Comparison of ENCODE assay signal across 20 cellular contexts in genomic region chr5:173028811-173029327, GRCh38. TPM values are rescaled to one million over a fixed set of nuclear protein-coding genes. Genes with fewer than 3 reads are reported as not detected.
A peak's percentile ranks its signal among the peaks of the same experiment; 100 is the strongest.
DNase-seq lines count a peak whose midpoint lies in the region; ATAC-seq and TF ChIP-seq lines count a peak whose summit lies in the region.
"Had no signal": no experiment of that assay in that cellular context is flagged by ENCODE, and none has a peak within 500 bp of the region (broad histone marks: within the 10 kb centered on the region; RNA-seq: fewer than 3 reads in every experiment).

No MANE protein-coding gene starts in this region.

- no peaks in the 10 kb centered on the region for H3K4me1 Mint-ChIP-seq in HFFc6 (ENCODE audit: low read depth)
- H3K4me1 Mint-ChIP-seq: activated T-helper 17 cell treated with anti-CD3 and anti-CD28 coated beads, Interleukin-2, amount 50 U/mL, for 72 hours had no signal

- H3K27ac ChIP-seq in SK-N-MC (0 out of 2 replicates have a peak overlapping the region, but pooled peaks have one; percentile 16), stomach (peak overlapping the region in 4 of 5 donors; percentile 17 to 55 (median 38))
- H3K27ac ChIP-seq: SJCRH30 had no signal

- H3K27me3 ChIP-seq in iPS-15b (ENCODE audit: control insufficient read depth, insufficient read depth, low read length) (no peaks in the 10 kb centered on the region), stomach (no peaks in the 10 kb centered on the region), H7 (ENCODE audit: control insufficient read depth, insufficient read depth, low read length) (no peaks in the 10 kb centered on the region)
- H3K27me3 ChIP-seq: BE2C, SJCRH30 had no signal

- ATAC-seq in GM18907 (IDR thresholded peaks at IDR 0.05; ENCODE audit: unreplicated experiment), result peak; percentile 23
- ATAC-seq: activated T-helper 17 cell treated with anti-CD3 and anti-CD28 coated beads, Interleukin-2, amount 50 U/mL, for 72 hours; esophagus mucosa; HCT116; natural killer cell treated with Interleukin-12 subunit alpha and Interleukin-12 subunit beta and Interleukin-15 and Interleukin-18, amount 100 ng/mL, for 72 hours had no signal

- no peak overlapping the region for H3K4me3 Mint-ChIP-seq in HFFc6
- H3K4me3 Mint-ChIP-seq: activated CD4-positive, alpha-beta memory T cell treated with anti-CD3 and anti-CD28 coated beads for 36 hours; activated T-helper 17 cell treated with anti-CD3 and anti-CD28 coated beads, Interleukin-2, amount 50 U/mL, for 72 hours; IgD-negative memory B cell; natural killer cell treated with Interleukin-12 subunit alpha and Interleukin-12 subunit beta and Interleukin-15 and Interleukin-18, amount 100 ng/mL, for 72 hours had no signal

- H3K27ac Mint-ChIP-seq in HFFc6, result no peak overlapping the region
- H3K27ac Mint-ChIP-seq: activated CD4-positive, alpha-beta memory T cell treated with anti-CD3 and anti-CD28 coated beads for 36 hours; activated T-helper 17 cell treated with anti-CD3 and anti-CD28 coated beads, Interleukin-2, amount 50 U/mL, for 72 hours; IgD-negative memory B cell; natural killer cell treated with Interleukin-12 subunit alpha and Interleukin-12 subunit beta and Interleukin-15 and Interleukin-18, amount 100 ng/mL, for 72 hours had no signal

- H3K4me1 ChIP-seq in iPS-15b (ENCODE audit: control insufficient read depth, insufficient read depth, low read length) (no peaks in the 10 kb centered on the region), stomach (peaks cover 15 to 37% (median 30%) of the 10 kb centered on the region in 4 donors)
- H3K4me1 ChIP-seq: BE2C had no signal

- H3K9me3 ChIP-seq in SK-N-MC (ENCODE audit: low read depth, low read length), result no peaks in the 10 kb centered on the region
- no peaks in the 10 kb centered on the region for H3K9me3 ChIP-seq in iPS-15b (ENCODE audit: control insufficient read depth, insufficient read depth, low read length)
- H3K9me3 ChIP-seq in stomach, result no peaks in the 10 kb centered on the region
- H3K9me3 ChIP-seq: BE2C, SJCRH30 had no signal

- no peak overlapping the region for H3K9ac ChIP-seq in SK-N-MC (ENCODE audit: insufficient read length)
- peak overlapping the region; percentile 8 for H3K9ac ChIP-seq in iPS-15b (ENCODE audit: low read depth, low read length)

- H3K36me3 ChIP-seq in SK-N-MC (ENCODE audit: insufficient read depth, low read length) (no peaks in the 10 kb centered on the region; the same call in 1 of the 2 replicates), iPS-15b (ENCODE audit: control insufficient read depth, insufficient read depth, low read length) (no peaks in the 10 kb centered on the region), stomach (peaks cover 0 to 8% (median under 1%) of the 10 kb centered on the region in 4 donors), H7 (replicated peaks; ENCODE audit: control insufficient read depth, insufficient read depth, low read length) (no peaks in the 10 kb centered on the region)
- H3K36me3 ChIP-seq: BE2C had no signal

- no peak for TF ChIP-seq POLR2A in stomach (IDR thresholded peaks at IDR 0.05)

- H3K4me3 ChIP-seq in SK-N-MC (no peak overlapping the region), iPS-15b (ENCODE audit: low read depth, low read length) (no peak overlapping the region), stomach (no peak overlapping the region), H7 (ENCODE audit: insufficient read depth, low read depth, low read length) (no peak overlapping the region)
- H3K4me3 ChIP-seq: SJCRH30 had no signal

- peaks cover 4% of the 10 kb centered on the region; the same call in 1 of the 2 replicates for H3K36me3 Mint-ChIP-seq in HFFc6 (ENCODE audit: low read depth)

- TF ChIP-seq EP300 in stomach (IDR thresholded peaks at IDR 0.05), result no peak

- DNase-seq in SK-N-MC (ENCODE audit: low read depth, low spot score), result no peak
- no peak for DNase-seq in stomach
- no peak for DNase-seq in H7
- DNase-seq in HFFc6, result no peak
- DNase-seq in stimulated activated CD4-positive, alpha-beta T cell treated with anti-CD3 and anti-CD28 coated beads, Interleukin-4, amount 100 ng/mL, for 24 hours, result no peak
- no peak for DNase-seq in middle frontal gyrus (ENCODE audit: extremely low spot score, low spot score)
- DNase-seq: activated CD4-positive, alpha-beta memory T cell treated with anti-CD3 and anti-CD28 coated beads for 36 hours; BE2C; DND-41; left colon; NCI-H1105; SJCRH30; stimulated activated CD4-positive, alpha-beta T cell treated with anti-CD3 and anti-CD28 coated beads, Interleukin-4, amount 100 ng/mL, for 4 hours had no signal

- intact Hi-C loops in stomach (cut with DNase I; ENCODE audit: low total_unique reads), result no loop called here

- TF ChIP-seq CTCF in stomach (IDR thresholded peaks at IDR 0.05), result no peak
- TF ChIP-seq CTCF in HFFc6 (IDR thresholded peaks at IDR 0.05), result no peak

- H3K27me3 Mint-ChIP-seq in HFFc6 (ENCODE audit: insufficient read depth), result peaks cover 2% of the 10 kb centered on the region; the same call in 1 of the 2 replicates
- H3K27me3 Mint-ChIP-seq: activated CD4-positive, alpha-beta memory T cell treated with anti-CD3 and anti-CD28 coated beads for 36 hours; activated T-helper 17 cell treated with anti-CD3 and anti-CD28 coated beads, Interleukin-2, amount 50 U/mL, for 72 hours; IgD-negative memory B cell; natural killer cell treated with Interleukin-12 subunit alpha and Interleukin-12 subunit beta and Interleukin-15 and Interleukin-18, amount 100 ng/mL, for 72 hours had no signal

- 62 to 78% (median 75%) methylated on average over 4 of the region's 4 CpGs for WGBS in stomach, 5 donors

- no peaks in the 10 kb centered on the region for H3K9me3 Mint-ChIP-seq in HFFc6
- H3K9me3 Mint-ChIP-seq: activated T-helper 17 cell treated with anti-CD3 and anti-CD28 coated beads, Interleukin-2, amount 50 U/mL, for 72 hours; IgD-negative memory B cell; natural killer cell treated with Interleukin-12 subunit alpha and Interleukin-12 subunit beta and Interleukin-15 and Interleukin-18, amount 100 ng/mL, for 72 hours had no signal

RNA-seq across cellular contexts. Expression of gene CREBRF, which starts 27.3 kb away (rescaled TPM):
- total RNA-seq in stomach, result 10 to 100 TPM in 4 of 5 donors, 1 to 10 TPM in 1; 9.4 to 42.3 (median 33.0) TPM
- polyA plus RNA-seq in stomach, result 1 to 10 TPM; 3.2 to 4.1 (median 4.0) TPM
- 8.7 and 18.1 TPM in 2 replicates for total RNA-seq in H7 (2014; rRNA removed; shearing (Covaris generic))
- total RNA-seq in HFFc6 (2021; fragmentation: NEBNext Ultra II Directional; extraction: Animal tissue kit (Norgen Biotek cat#: 25700)), result 10 to 100 TPM in 5 of 6 experiments, 1 to 10 TPM in 1; 8.7 to 15.3 (median 10.7) TPM

RNA-seq across cellular contexts. Expression of gene ATP6V0E1, which starts 45.3 kb away (rescaled TPM):
- 100 to 1,000 TPM in 4 of 5 donors, 10 to 100 TPM in 1; 18.0 to 134 (median 127) TPM for total RNA-seq in stomach
- 100 to 1,000 TPM; 158 to 328 (median 246) TPM for polyA plus RNA-seq in stomach
- total RNA-seq in H7 (2014; rRNA removed; shearing (Covaris generic)), result 73.0 and 113 TPM in 2 replicates
- 100 to 1,000 TPM; 462 to 606 (median 488) TPM for total RNA-seq in HFFc6 (2021; fragmentation: NEBNext Ultra II Directional; extraction: Animal tissue kit (Norgen Biotek cat#: 25700))
